ENCODE assay signal across 1 cellular context in genomic region chr17:40035162-40035559, GRCh38.
TF ChIP-seq lines count a peak whose summit lies in the region.

No MANE protein-coding gene starts in this region.

TF ChIP-seq in HepG2, 621 proteins besides CTCF, POLR2A, EP300 and RAD21 (continued from another document and continues in another):
- TF ChIP-seq ZNF687 (CRISPR knock-in tag; IDR thresholded peaks at IDR 0.05) (peak; percentile 42; the same call in 1 of the 2 replicates), HMGXB4 (CRISPR knock-in tag; IDR thresholded peaks at IDR 0.05; ENCODE audit: borderline replicate concordance in 1 of 2, low read depth in 1 of 2) (peak in 1 of 2 experiments; percentile 56; a peak in 1 of 4 replicates), ZBTB14 (CRISPR knock-in tag; IDR thresholded peaks at IDR 0.05) (no peak), KDM3A (CRISPR knock-in tag; IDR thresholded peaks at IDR 0.05; ENCODE audit: low read depth) (no peak), ZFP90 (CRISPR knock-in tag; IDR thresholded peaks at IDR 0.05; ENCODE audit: borderline replicate concordance) (no peak), SAP130 (CRISPR knock-in tag; IDR thresholded peaks at IDR 0.05; ENCODE audit: low read depth) (0 out of 2 replicates have a peak, but pooled peaks have one; percentile 32), MXI1 (IDR thresholded peaks at IDR 0.05; ENCODE audit: borderline replicate concordance, low read depth, low read length) (no peak), ZNF558 (CRISPR knock-in tag; IDR thresholded peaks at IDR 0.05; ENCODE audit: borderline replicate concordance) (no peak), POLR2G (IDR thresholded peaks at IDR 0.05; ENCODE audit: low read depth, low read length) (no peak), ZNF431 (CRISPR knock-in tag; IDR thresholded peaks at IDR 0.05; ENCODE audit: borderline replicate concordance, low read depth) (0 out of 2 replicates have a peak, but pooled peaks have one; percentile 33), ZNF543 (CRISPR knock-in tag; IDR thresholded peaks at IDR 0.05) (0 out of 2 replicates have a peak, but pooled peaks have one; percentile 32), CBX5 (CRISPR knock-in tag; IDR thresholded peaks at IDR 0.05; ENCODE audit: borderline replicate concordance) (0 out of 2 replicates have a peak, but pooled peaks have one; percentile 34), ZBTB38 (CRISPR knock-in tag; IDR thresholded peaks at IDR 0.05) (peak; percentile 94), AGO1 (IDR thresholded peaks at IDR 0.05; ENCODE audit: low read depth, low read length, poor library complexity, severe bottlenecking) (no peak), NPAS2 (CRISPR knock-in tag; IDR thresholded peaks at IDR 0.05; ENCODE audit: borderline replicate concordance) (no peak), RCOR2 (CRISPR knock-in tag; IDR thresholded peaks at IDR 0.05) (no peak), IRF1 (CRISPR knock-in tag; IDR thresholded peaks at IDR 0.05; ENCODE audit: low read depth) (no peak), ZNF513 (CRISPR knock-in tag; conservative IDR thresholded peaks at IDR 0.05) (no peak), AGO2 (optimal IDR thresholded peaks at IDR 0.05; ENCODE audit: low read depth, low read length) (peak; percentile 49), LCORL (IDR thresholded peaks at IDR 0.05) (no peak), LCORL (CRISPR knock-in tag; IDR thresholded peaks at IDR 0.05) (no peak), TEAD3 (CRISPR knock-in tag; optimal IDR thresholded peaks at IDR 0.05; ENCODE audit: borderline replicate concordance) (peak; percentile 58), DDIT3 (CRISPR knock-in tag; IDR thresholded peaks at IDR 0.05) (no peak), ZNF512B (CRISPR knock-in tag; IDR thresholded peaks at IDR 0.05; ENCODE audit: borderline replicate concordance) (no peak), ZNF589 (CRISPR knock-in tag; conservative IDR thresholded peaks at IDR 0.05) (no peak), HNRNPLL (IDR thresholded peaks at IDR 0.05; ENCODE audit: low read depth, low read length, poor library complexity, severe bottlenecking) (peak; percentile 21), XRCC5 (optimal IDR thresholded peaks at IDR 0.05; ENCODE audit: low read length) (peak; percentile 64), ZFP91 (CRISPR knock-in tag; IDR thresholded peaks at IDR 0.05; ENCODE audit: borderline replicate concordance) (peak; percentile 45; the same call in 1 of the 2 replicates), ZNF280D (CRISPR knock-in tag; IDR thresholded peaks at IDR 0.05) (no peak), ZBTB10 (CRISPR knock-in tag; IDR thresholded peaks at IDR 0.05; ENCODE audit: borderline replicate concordance) (no peak)
